ENCODE assay signal across 10 cellular contexts in genomic region chr5:54904425-54904824, GRCh38.
DNase-seq lines count a peak whose midpoint lies in the region; ATAC-seq, FAIRE-seq and TF ChIP-seq lines count a peak whose summit lies in the region.
"Had no signal": no experiment of that assay in that cellular context is flagged by ENCODE, and none has a peak within 500 bp of the region (broad histone marks: within the 10 kb centered on the region; RNA-seq: fewer than 3 reads in every experiment).

No MANE protein-coding gene starts in this region.

- FAIRE-seq in D721Med (lab: Jason Lieb, UNC) (no peak), astrocyte (lab: Jason Lieb, UNC) (no peak), H54 (lab: Jason Lieb, UNC) (no peak)

- H3K27me3 ChIP-seq in astrocyte (ENCODE audit: insufficient read depth, low read length) (peaks cover 4% of the 10 kb centered on the region), left lung (no peaks in the 10 kb centered on the region)

- ATAC-seq in left lung: peak; percentile 23
- no peak for ATAC-seq in HG03457 (IDR thresholded peaks at IDR 0.05; ENCODE audit: unreplicated experiment)

- H3K36me3 ChIP-seq in astrocyte (ENCODE audit: insufficient read depth, low read length) (no peaks in the 10 kb centered on the region), left lung (no peaks in the 10 kb centered on the region)
- H3K36me3 ChIP-seq: thoracic aorta had no signal

- H3K9me3 Mint-ChIP-seq in IgD-negative memory B cell: peaks cover 0 to 2% (median 0%) of the 10 kb centered on the region in 3 donors
- no peaks in the 10 kb centered on the region for H3K9me3 Mint-ChIP-seq in astrocyte (ENCODE audit: unreplicated experiment)

- H3K4me1 Mint-ChIP-seq in IgD-negative memory B cell: peaks cover 5 to 9% (median 5%) of the 10 kb centered on the region in 3 donors
- H3K4me1 Mint-ChIP-seq in astrocyte (ENCODE audit: low read depth, unreplicated experiment): peaks cover 51% of the 10 kb centered on the region

- DNase-seq in D721Med (ENCODE audit: insufficient read length, low spot score) (no peak), astrocyte (ENCODE audit: low read depth) (peak; percentile 47), left lung (no peak), H54 (ENCODE audit: insufficient read length, low spot score) (no peak), NOMO-1 (lab: John Stamatoyannopoulos, UW; ENCODE audit: unreplicated experiment in 2 of 2) (no peak), amniotic stem cell (lab: John Stamatoyannopoulos, UW) (no peak)
- DNase-seq: activated CD4-positive, alpha-beta T cell treated with anti-CD3 and anti-CD28 coated beads for 1 hour had no signal

- H3K27me3 Mint-ChIP-seq in IgD-negative memory B cell (peaks cover 34% of the 10 kb centered on the region), astrocyte (ENCODE audit: low read depth, unreplicated experiment) (no peaks in the 10 kb centered on the region)

- peak; percentile 15 for TF ChIP-seq CTCF in D721Med (IDR thresholded peaks at IDR 0.05; ENCODE audit: insufficient read depth, missing control alignments)
- TF ChIP-seq CTCF in astrocyte (IDR thresholded peaks at IDR 0.05; ENCODE audit: insufficient read depth, low read depth, low read length): peak; percentile 65
- peak in 1 of 2 donors; percentile 18 for TF ChIP-seq CTCF in left lung (IDR thresholded peaks at IDR 0.05)

- H3K27ac ChIP-seq in astrocyte (ENCODE audit: low read depth, low read length) (no peak overlapping the region), left lung (no peak overlapping the region)
- H3K27ac ChIP-seq: thoracic aorta had no signal

- peak overlapping the region in 2 of 3 donors; percentile 28 to 55 for H3K27ac Mint-ChIP-seq in IgD-negative memory B cell
- no peak overlapping the region for H3K27ac Mint-ChIP-seq in astrocyte (ENCODE audit: unreplicated experiment)

- no peaks in the 10 kb centered on the region for H3K36me3 Mint-ChIP-seq in IgD-negative memory B cell
- H3K36me3 Mint-ChIP-seq in astrocyte (ENCODE audit: low read depth, unreplicated experiment): no peaks in the 10 kb centered on the region

- no peak overlapping the region for H3K9ac ChIP-seq in astrocyte (ENCODE audit: low read length)

- H3K4me2 ChIP-seq in astrocyte (ENCODE audit: low read length): no peak overlapping the region

- intact Hi-C loops in left lung (cut with DNase I): loop anchor here in 1 of 2 donors (10.0 kb wide), 1 partner anchor 240 kb away; no protein-coding TSS in a partner anchor

- no peaks in the 10 kb centered on the region for H3K9me3 ChIP-seq in astrocyte (ENCODE audit: insufficient read depth, low read depth, low read length)
- H3K9me3 ChIP-seq in left lung: no peaks in the 10 kb centered on the region
- H3K9me3 ChIP-seq: thoracic aorta had no signal

- H4K20me1 ChIP-seq in astrocyte (ENCODE audit: insufficient read depth, low read length): no peaks in the 10 kb centered on the region

- no peak overlapping the region for H2AFZ ChIP-seq in astrocyte (ENCODE audit: low read depth, low read length)

- no peak overlapping the region for H3K4me3 ChIP-seq in astrocyte (ENCODE audit: insufficient read depth, low read depth, low read length)
- H3K4me3 ChIP-seq in left lung: no peak overlapping the region
- H3K4me3 ChIP-seq: thoracic aorta had no signal

- no peak for TF ChIP-seq POLR2A in H54 (IDR thresholded peaks at IDR 0.05; ENCODE audit: low read depth, low read length)

- H3K4me1 ChIP-seq in astrocyte (ENCODE audit: insufficient read depth, low read length) (peaks cover 3% of the 10 kb centered on the region), left lung (peaks cover 0 to 11% of the 10 kb centered on the region in 2 donors)

- no peaks in the 10 kb centered on the region for H3K79me2 ChIP-seq in astrocyte (ENCODE audit: insufficient read depth, low read length)

- H3K4me3 Mint-ChIP-seq in IgD-negative memory B cell: no peak overlapping the region
- H3K4me3 Mint-ChIP-seq in astrocyte (ENCODE audit: unreplicated experiment): no peak overlapping the region
